1 cellular context compared by ENCODE assay signal in genomic region chr22:20405291-20405930, GRCh38.
TF ChIP-seq lines count a peak whose summit lies in the region.

No MANE protein-coding gene starts in this region.

TF ChIP-seq in GM23338, 12 proteins besides CTCF, POLR2A, EP300 and RAD21 (continued from another document):
- TF ChIP-seq EZH2phosphoT487 (IDR thresholded peaks at IDR 0.05; ENCODE audit: unreplicated experiment), result no peak
- TF ChIP-seq POLR2AphosphoS5 (IDR thresholded peaks at IDR 0.05; ENCODE audit: low read depth), result no peak
- no peak for TF ChIP-seq ZNF462 (CRISPR knock-in tag; IDR thresholded peaks at IDR 0.05)
- no peak for TF ChIP-seq ZNF331 (CRISPR knock-in tag; IDR thresholded peaks at IDR 0.05; ENCODE audit: low read depth)
- TF ChIP-seq REST (IDR thresholded peaks at IDR 0.05; ENCODE audit: unreplicated experiment), result no peak
TF ChIP-seq in GM23338: peak in this region for 0.
